In the genomic region with DNA sequence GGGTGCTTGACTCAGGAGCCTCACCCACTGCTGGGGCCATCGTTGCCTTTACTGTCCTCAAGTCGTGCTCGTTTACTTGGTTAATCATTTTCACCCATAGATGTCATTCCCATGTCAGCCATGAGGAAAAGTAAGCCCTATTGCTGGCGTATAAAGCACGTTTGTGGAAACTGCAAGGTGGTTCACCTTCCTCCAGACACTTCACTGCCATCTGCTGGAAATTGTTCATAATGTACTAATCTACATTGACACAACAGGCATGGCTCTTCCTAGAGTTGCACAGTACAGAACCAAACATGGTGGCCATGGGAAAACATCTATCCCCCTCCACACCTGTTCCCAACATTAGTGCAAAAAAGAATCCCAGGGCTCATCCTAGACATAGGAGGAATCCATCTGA, we compare ENCODE assay signal across 10 cellular contexts.
DNase-seq lines count a peak whose midpoint lies in the region; ATAC-seq and TF ChIP-seq lines count a peak whose summit lies in the region.
"Had no signal": no experiment of that assay in that cellular context is flagged by ENCODE, and none has a peak within 500 bp of the region (broad histone marks: within the 10 kb centered on the region; RNA-seq: fewer than 3 reads in every experiment).

No MANE protein-coding gene starts in this region.

- no peak overlapping the region for H3K9ac ChIP-seq in smooth muscle cell (ENCODE audit: low read depth)

- no peak overlapping the region for H3K4me3 ChIP-seq in smooth muscle cell

- H3K27ac Mint-ChIP-seq in activated CD4-positive, alpha-beta T cell treated with anti-CD3 and anti-CD28 coated beads for 36 hours: no peak overlapping the region

- POLR2A ChIA-PET in activated CD4-positive, alpha-beta T cell treated with anti-CD3 and anti-CD28 coated beads for 36 hours (lab: Charles Lee): no interaction called here

- 75% methylated on average over 5 of the region's 5 CpGs for WGBS in smooth muscle cell (ENCODE audit: low lambda C conversion rate)

- intact Hi-C loops in activated CD4-positive, alpha-beta T cell treated with anti-CD3 and anti-CD28 coated beads for 36 hours (cut with DNase I, micrococcal nuclease): no loop called here

- H3K4me2 ChIP-seq in smooth muscle cell: no peak overlapping the region

- no peaks in the 10 kb centered on the region for H3K36me3 Mint-ChIP-seq in activated CD4-positive, alpha-beta T cell treated with anti-CD3 and anti-CD28 coated beads for 36 hours (ENCODE audit: low read depth)

- H3K36me3 ChIP-seq in smooth muscle cell (ENCODE audit: low read depth): no peaks in the 10 kb centered on the region

- no peaks in the 10 kb centered on the region for H3K9me3 ChIP-seq in smooth muscle cell (replicated peaks; ENCODE audit: low read depth)

- H3K4me3 Mint-ChIP-seq in activated CD4-positive, alpha-beta T cell treated with anti-CD3 and anti-CD28 coated beads for 36 hours: no peak overlapping the region

- peak; percentile 2 for DNase-seq in NCI-H2196 (lab: John Stamatoyannopoulos, UW; ENCODE audit: unreplicated experiment)
- DNase-seq in NCI-H2196 treated with DMSO at 0.1 percent for 48 hours (lab: John Stamatoyannopoulos, UW; ENCODE audit: unreplicated experiment): no peak
- peak; percentile 11 for DNase-seq in NCI-H526 treated with DMSO at 0.1 percent for 48 hours (lab: John Stamatoyannopoulos, UW)
- no peak for DNase-seq in smooth muscle cell (lab: John Stamatoyannopoulos, UW; ENCODE audit: unreplicated experiment)
- no peak for DNase-seq in NCI-H446 (lab: John Stamatoyannopoulos, UW)
- DNase-seq in activated CD4-positive, alpha-beta T cell treated with anti-CD3 and anti-CD28 coated beads for 36 hours: no peak
- DNase-seq: activated CD4-positive, CD25-positive, alpha-beta regulatory T cell treated with anti-CD3 and anti-CD28 coated beads, Interleukin-2, amount 50 U/mL, for 72 hours; IMR-90 had no signal

- peak; percentile 5 for TF ChIP-seq CTCF in smooth muscle cell (IDR thresholded peaks at IDR 0.05; ENCODE audit: borderline replicate concordance, insufficient read depth, poor library complexity, severe bottlenecking)

- CTCF ChIA-PET in activated CD4-positive, alpha-beta T cell treated with anti-CD3 and anti-CD28 coated beads for 36 hours (lab: Charles Lee): no interaction called here

- no peaks in the 10 kb centered on the region for H3K4me1 Mint-ChIP-seq in activated CD4-positive, alpha-beta T cell treated with anti-CD3 and anti-CD28 coated beads for 36 hours

- no peaks in the 10 kb centered on the region for H4K20me1 ChIP-seq in smooth muscle cell (ENCODE audit: low read depth)

- no peaks in the 10 kb centered on the region for H3K9me3 Mint-ChIP-seq in activated CD4-positive, alpha-beta T cell treated with anti-CD3 and anti-CD28 coated beads for 36 hours (ENCODE audit: low read depth)

- H3K4me1 ChIP-seq in smooth muscle cell (ENCODE audit: low read depth): peaks cover 11% of the 10 kb centered on the region

- H3K27me3 Mint-ChIP-seq in activated CD4-positive, alpha-beta T cell treated with anti-CD3 and anti-CD28 coated beads for 36 hours: no peaks in the 10 kb centered on the region

- ATAC-seq in esophagus mucosa: peak; percentile 89
- ATAC-seq in GM19467 (IDR thresholded peaks at IDR 0.05; ENCODE audit: unreplicated experiment): no peak
- ATAC-seq in activated CD4-positive, alpha-beta T cell treated with anti-CD3 and anti-CD28 coated beads for 36 hours: no peak

- H3K27me3 ChIP-seq in smooth muscle cell (ENCODE audit: low read depth): no peaks in the 10 kb centered on the region

- no peak overlapping the region for H3K27ac ChIP-seq in smooth muscle cell (ENCODE audit: low read depth)

- H3F3A ChIP-seq in smooth muscle cell (ENCODE audit: low read depth): peaks cover 4% of the 10 kb centered on the region

- H3K79me2 ChIP-seq in smooth muscle cell (ENCODE audit: low read depth): no peaks in the 10 kb centered on the region

- no peak overlapping the region for H2AFZ ChIP-seq in smooth muscle cell (ENCODE audit: low read depth)

Comparison
In these comparisons a context has a peak if more than half of its experiments do, and no peak if none do; other contexts are left out.
1. DNase-seq: peak in NCI-H2196 (single experiment) and NCI-H526 treated with DMSO at 0.1 percent for 48 hours (single experiment); none in NCI-H2196 treated with DMSO at 0.1 percent for 48 hours (single experiment), smooth muscle cell (single experiment), NCI-H446 (0 of 2) and activated CD4-positive, alpha-beta T cell treated with anti-CD3 and anti-CD28 coated beads for 36 hours (single experiment).